In genomic region chr10:14451341-14451740, GRCh38 we compare ENCODE assay signal across 20 cellular contexts.
"Had no signal": no experiment of that assay in that cellular context is flagged by ENCODE, and none has a peak within 500 bp of the region (broad histone marks: within the 10 kb centered on the region; RNA-seq: fewer than 3 reads in every experiment).

No MANE protein-coding gene starts in this region.

- H3K9me3 ChIP-seq: MG63, SK-N-SH had no signal

- DNase-seq: KBM-7, MG63, NCI-H1092, NCI-H1105 treated with DMSO at 0.1 percent for 48 hours, NCI-H1417 treated with DMSO at 0.1 percent for 48 hours, NCI-H146, NCI-H1694 treated with DMSO at 0.1 percent for 48 hours, NCI-H1930, NCI-H2081, NCI-H2107, NCI-H2227 treated with DMSO at 0.1 percent for 48 hours, NCI-H446, NCI-H510A, NCI-H524 treated with DMSO at 0.1 percent for 48 hours, NCI-H69, NCI-H774, SHP77, SK-N-SH had no signal

- H3K27ac ChIP-seq: HL-60, RWPE1 had no signal

- H3K27me3 ChIP-seq: MG63 had no signal

- H3K4me3 ChIP-seq: MG63 had no signal

- H3K36me3 ChIP-seq: MG63 had no signal
